In genomic region chr9:116998305-116998704, GRCh38 we compare ENCODE assay signal across 18 cellular contexts.
DNase-seq lines count a peak whose midpoint lies in the region; ATAC-seq and TF ChIP-seq lines count a peak whose summit lies in the region.
"Had no signal": no experiment of that assay in that cellular context is flagged by ENCODE, and none has a peak within 500 bp of the region (broad histone marks: within the 10 kb centered on the region; RNA-seq: fewer than 3 reads in every experiment).

No MANE protein-coding gene starts in this region.

- no peaks in the 10 kb centered on the region for H3K36me3 Mint-ChIP-seq in stimulated activated effector memory CD8-positive, alpha-beta T cell treated with anti-CD3 and anti-CD28 coated beads, Interleukin-12 subunit alpha, Interleukin-12 subunit beta, amount 100 ng/mL, for 72 hours
- H3K36me3 Mint-ChIP-seq: CD4-positive, CD25-positive, alpha-beta regulatory T cell had no signal

- no peak overlapping the region for H3K27ac ChIP-seq in DND-41 (ENCODE audit: low read length)
- H3K27ac ChIP-seq: coronary artery, tibial nerve had no signal

- H2AFZ ChIP-seq in DND-41 (ENCODE audit: low read depth, low read length) = no peak overlapping the region

- no peaks in the 10 kb centered on the region for H3K27me3 ChIP-seq in DND-41 (ENCODE audit: insufficient read depth, low read length, poor library complexity)
- H3K27me3 ChIP-seq: tibial nerve had no signal

- TF ChIP-seq CTCF in DND-41 (IDR thresholded peaks at IDR 0.05; ENCODE audit: borderline replicate concordance, extremely low read depth, low read length, poor library complexity, severe bottlenecking) = no peak

- no peak overlapping the region for H3K4me3 ChIP-seq in DND-41 (ENCODE audit: low read depth in 1 of 2, low read length in 2 of 2)
- H3K4me3 ChIP-seq in Jurkat, Clone E6-1 (ENCODE audit: low read length) = no peak overlapping the region
- H3K4me3 ChIP-seq: coronary artery, mucosa of descending colon, tibial nerve had no signal

- H3K9me3 ChIP-seq in DND-41 (ENCODE audit: insufficient read depth, low read length, severe bottlenecking) = no peaks in the 10 kb centered on the region
- H3K9me3 ChIP-seq: mucosa of descending colon, tibial nerve had no signal

- H3K4me3 Mint-ChIP-seq in stimulated activated effector memory CD8-positive, alpha-beta T cell treated with anti-CD3 and anti-CD28 coated beads, Interleukin-12 subunit alpha, Interleukin-12 subunit beta, amount 100 ng/mL, for 72 hours = no peak overlapping the region
- H3K4me3 Mint-ChIP-seq: CD4-positive, CD25-positive, alpha-beta regulatory T cell had no signal

- H3K4me2 ChIP-seq in DND-41 (ENCODE audit: insufficient read depth, low read length) = no peak overlapping the region

- H4K20me1 ChIP-seq in DND-41 (ENCODE audit: insufficient read depth, low read length) = no peaks in the 10 kb centered on the region

- H3K27ac Mint-ChIP-seq in stimulated activated effector memory CD8-positive, alpha-beta T cell treated with anti-CD3 and anti-CD28 coated beads, Interleukin-12 subunit alpha, Interleukin-12 subunit beta, amount 100 ng/mL, for 72 hours = no peak overlapping the region
- H3K27ac Mint-ChIP-seq: CD4-positive, CD25-positive, alpha-beta regulatory T cell had no signal

- ATAC-seq in DND-41 (ENCODE audit: insufficient read depth, low read depth) (no peak), HG03378 (IDR thresholded peaks at IDR 0.05; ENCODE audit: unreplicated experiment) (no peak)
- no peak for ATAC-seq in stimulated activated effector memory CD8-positive, alpha-beta T cell treated with anti-CD3 and anti-CD28 coated beads, Interleukin-12 subunit alpha, Interleukin-12 subunit beta, amount 100 ng/mL, for 72 hours
- ATAC-seq: mucosa of descending colon had no signal

- H3K9ac ChIP-seq in DND-41 (ENCODE audit: low read depth, low read length) = no peak overlapping the region

- DNase-seq in DND-41 = peak; percentile 7
- DNase-seq in Jurkat, Clone E6-1 (ENCODE audit: low read depth, low spot score) = peak; percentile 35
- peak; percentile 67 for DNase-seq in astrocyte of the hippocampus (ENCODE audit: low read depth, low spot score)
- DNase-seq in left kidney (ENCODE audit: low read depth, low spot score) = peak; percentile 86
- no peak for DNase-seq in stimulated activated effector memory CD8-positive, alpha-beta T cell treated with anti-CD3 and anti-CD28 coated beads, Interleukin-12 subunit alpha, Interleukin-12 subunit beta, amount 100 ng/mL, for 72 hours (ENCODE audit: low spot score in 2 of 2)
- no peak for DNase-seq in C1 segment of cervical spinal cord (lab: John Stamatoyannopoulos, UW)
- no peak for DNase-seq in NCI-H2171 (lab: John Stamatoyannopoulos, UW)
- DNase-seq: activated CD4-positive, alpha-beta T cell treated with anti-CD3 and anti-CD28 coated beads, Interleukin-2, amount 50 U/mL, for 48 hours; activated gamma-delta T cell treated with Interleukin-2 at 50 U/mL for 16 hours; CD4-positive, CD25-positive, alpha-beta regulatory T cell; glutamatergic neuron; NCI-H1105; NCI-H69; SW 1271 had no signal

- H3K36me3 ChIP-seq in DND-41 (ENCODE audit: insufficient read depth, low read length) = no peaks in the 10 kb centered on the region
- H3K36me3 ChIP-seq: tibial nerve had no signal

- peaks cover 6% of the 10 kb centered on the region for H3K9me3 Mint-ChIP-seq in stimulated activated effector memory CD8-positive, alpha-beta T cell treated with anti-CD3 and anti-CD28 coated beads, Interleukin-12 subunit alpha, Interleukin-12 subunit beta, amount 100 ng/mL, for 72 hours

- no peaks in the 10 kb centered on the region for H3K4me1 ChIP-seq in DND-41 (ENCODE audit: insufficient read depth, low read length)
- H3K4me1 ChIP-seq: tibial nerve had no signal

- H3K79me2 ChIP-seq in DND-41 (ENCODE audit: insufficient read depth, low read length) = no peaks in the 10 kb centered on the region

- no peaks in the 10 kb centered on the region for H3K4me1 Mint-ChIP-seq in stimulated activated effector memory CD8-positive, alpha-beta T cell treated with anti-CD3 and anti-CD28 coated beads, Interleukin-12 subunit alpha, Interleukin-12 subunit beta, amount 100 ng/mL, for 72 hours
- H3K4me1 Mint-ChIP-seq: CD4-positive, CD25-positive, alpha-beta regulatory T cell had no signal

Comparison
In these comparisons a context has a peak if more than half of its experiments do, and no peak if none do; other contexts are left out.
1. DNase-seq: peak in DND-41 (single experiment), Jurkat, Clone E6-1 (single experiment), astrocyte of the hippocampus (single experiment) and left kidney (single experiment); none in stimulated activated effector memory CD8-positive, alpha-beta T cell treated with anti-CD3 and anti-CD28 coated beads, Interleukin-12 subunit alpha, Interleukin-12 subunit beta, amount 100 ng/mL, for 72 hours (0 of 2), C1 segment of cervical spinal cord (0 of 14) and NCI-H2171 (single experiment).